21 cellular contexts compared by ENCODE assay signal in the genomic region with DNA sequence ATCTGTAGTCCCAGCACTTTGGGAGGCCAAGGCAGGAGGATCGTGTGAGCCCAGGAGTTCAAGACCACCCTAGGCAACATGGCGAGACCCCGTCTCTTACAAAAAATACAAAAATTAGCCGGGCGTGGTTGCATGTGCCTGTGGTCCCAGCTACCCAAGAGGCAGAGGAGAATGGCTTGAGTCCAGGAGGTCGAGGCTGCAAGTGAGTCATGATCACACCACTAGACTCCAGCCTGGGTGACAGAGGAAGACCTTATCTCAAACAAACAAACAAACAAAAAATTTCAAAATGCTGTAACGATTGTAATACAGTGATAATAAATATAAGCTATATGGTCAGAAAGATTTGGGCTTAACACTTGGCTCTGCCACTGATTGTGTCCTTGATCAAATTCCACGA.
"Had no signal": no experiment of that assay in that cellular context is flagged by ENCODE, and none has a peak within 500 bp of the region (broad histone marks: within the 10 kb centered on the region; RNA-seq: fewer than 3 reads in every experiment).

No MANE protein-coding gene starts in this region.

- H3K27me3 Mint-ChIP-seq: stimulated activated naive CD8-positive, alpha-beta T cell treated with anti-CD3 and anti-CD28 coated beads, Interleukin-15, amount 100 ng/mL, for 72 hours had no signal

- H3K4me1 ChIP-seq: colonic mucosa, gastroesophageal sphincter, prostate gland had no signal

- H3K27ac Mint-ChIP-seq: activated CD4-positive, alpha-beta T cell treated with anti-CD3 and anti-CD28 coated beads for 36 hours; activated naive CD4-positive, alpha-beta T cell treated with anti-CD3 and anti-CD28 coated beads, Interleukin-2, amount 50 U/mL, for 72 hours; activated T-helper 1 cell treated with anti-CD3 and anti-CD28 coated beads, Interleukin-12 subunit alpha, Interleukin-12 subunit beta, Interleukin-2, Interleukin-4 antibody, amounts not matched to agents 30 ng/mL and 10 ng/mL and 1 ng/mL, durations not matched to agents 14 hours and 24 hours and 36 hours; endodermal cell; naive thymus-derived CD8-positive, alpha-beta T cell; stimulated activated naive CD8-positive, alpha-beta T cell treated with anti-CD3 and anti-CD28 coated beads, Interleukin-15, amount 100 ng/mL, for 72 hours had no signal

- H3K9me3 Mint-ChIP-seq: activated naive CD4-positive, alpha-beta T cell treated with anti-CD3 and anti-CD28 coated beads, Interleukin-2, amount 50 U/mL, for 72 hours; activated T-helper 1 cell treated with anti-CD3 and anti-CD28 coated beads, Interleukin-12 subunit alpha, Interleukin-12 subunit beta, Interleukin-2, Interleukin-4 antibody, amounts not matched to agents 30 ng/mL and 10 ng/mL and 1 ng/mL, durations not matched to agents 14 hours and 24 hours and 36 hours; endodermal cell; naive thymus-derived CD8-positive, alpha-beta T cell; stimulated activated naive CD8-positive, alpha-beta T cell treated with anti-CD3 and anti-CD28 coated beads, Interleukin-15, amount 100 ng/mL, for 72 hours had no signal

- ATAC-seq: activated CD4-positive, alpha-beta T cell treated with anti-CD3 and anti-CD28 coated beads for 36 hours; activated naive CD4-positive, alpha-beta T cell treated with anti-CD3 and anti-CD28 coated beads, Interleukin-2, amount 50 U/mL, for 72 hours; gastroesophageal sphincter; heart left ventricle; left ventricle myocardium superior; naive thymus-derived CD8-positive, alpha-beta T cell; right cardiac atrium; stimulated activated naive CD8-positive, alpha-beta T cell treated with anti-CD3 and anti-CD28 coated beads, Interleukin-15, amount 100 ng/mL, for 72 hours had no signal

- H3K4me3 Mint-ChIP-seq: activated CD4-positive, alpha-beta T cell treated with anti-CD3 and anti-CD28 coated beads for 36 hours; activated T-helper 1 cell treated with anti-CD3 and anti-CD28 coated beads, Interleukin-12 subunit alpha, Interleukin-12 subunit beta, Interleukin-2, Interleukin-4 antibody, amounts not matched to agents 30 ng/mL and 10 ng/mL and 1 ng/mL, durations not matched to agents 14 hours and 24 hours and 36 hours; endodermal cell; naive thymus-derived CD8-positive, alpha-beta T cell; stimulated activated naive CD8-positive, alpha-beta T cell treated with anti-CD3 and anti-CD28 coated beads, Interleukin-15, amount 100 ng/mL, for 72 hours had no signal

- H3K27ac ChIP-seq: colonic mucosa, epithelial cell of prostate, gastroesophageal sphincter, heart left ventricle, prostate gland, skin epidermis had no signal

- H3K4me1 Mint-ChIP-seq: endodermal cell had no signal

- DNase-seq: activated CD4-positive, alpha-beta T cell treated with anti-CD3 and anti-CD28 coated beads for 36 hours; activated CD4-positive, alpha-beta T cell treated with anti-CD3 and anti-CD28 coated beads, Interleukin-2, amount 50 U/mL, for 48 hours; activated gamma-delta T cell treated with Interleukin-2 at 50 U/mL for 16 hours; amniotic stem cell; caudate nucleus; colonic mucosa; endodermal cell; heart left ventricle; kidney glomerular epithelial cell; left ventricle myocardium superior; naive thymus-derived CD8-positive, alpha-beta T cell; right cardiac atrium; stimulated activated CD4-positive, alpha-beta T cell treated with anti-CD3 and anti-CD28 coated beads, Interleukin-2, amount 100 ng/mL, for 48 hours; stimulated activated naive CD8-positive, alpha-beta T cell treated with anti-CD3 and anti-CD28 coated beads, Interleukin-15, amount 100 ng/mL, for 72 hours; T-helper 2 cell had no signal

- H3K9me3 ChIP-seq: colonic mucosa, gastroesophageal sphincter, heart left ventricle, prostate gland had no signal

- H3K27me3 ChIP-seq: colonic mucosa, gastroesophageal sphincter, heart left ventricle had no signal

- H3K36me3 ChIP-seq: colonic mucosa had no signal

- H3K4me3 ChIP-seq: colonic mucosa, gastroesophageal sphincter, heart left ventricle, prostate gland, skin epidermis had no signal
